In the genomic region with DNA sequence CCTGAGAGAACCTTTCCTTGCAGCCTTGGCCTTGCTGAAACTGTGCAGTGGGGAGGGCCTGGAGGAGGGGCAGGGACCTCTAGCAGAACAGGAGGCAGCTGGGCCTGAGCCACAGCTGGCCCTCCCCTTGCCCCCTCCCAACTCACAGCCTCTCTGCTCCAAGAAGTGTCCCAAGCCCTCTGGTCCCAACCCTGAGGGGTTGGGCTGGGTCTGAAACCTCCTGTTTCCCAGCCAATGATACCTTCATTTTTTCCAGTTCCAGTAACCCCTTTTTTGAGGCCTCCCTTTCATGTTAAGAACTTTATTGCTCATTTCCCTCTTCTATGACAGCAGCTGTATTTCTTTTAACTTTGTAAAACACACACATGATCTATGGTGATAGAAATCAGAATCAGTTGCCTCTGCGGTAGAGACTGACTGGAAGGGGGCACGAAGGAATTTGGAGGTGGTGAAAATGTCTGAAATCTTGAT, we compare ENCODE assay signal across 8 cellular contexts. TPM values are rescaled to one million over a fixed set of nuclear protein-coding genes. Genes with fewer than 3 reads are reported as not detected.
DNase-seq lines count a peak whose midpoint lies in the region; ATAC-seq and TF ChIP-seq lines count a peak whose summit lies in the region.

No MANE protein-coding gene starts in this region.

- DNase-seq in CD8-positive, alpha-beta memory T cell: peak in 1 of 5 donors; percentile 31
- DNase-seq in NB4 (ENCODE audit: low read depth) (peak; percentile 65), colonic mucosa (no peak), ovary (peak in 3 of 5 donors; percentile 57 to 65 (median 58)), DMS79 (lab: John Stamatoyannopoulos, UW) (no peak), mucosa of gallbladder (ENCODE audit: low spot score) (no peak)

- no peak for ATAC-seq in HG02852 (IDR thresholded peaks at IDR 0.05; ENCODE audit: unreplicated experiment)
- ATAC-seq in GM19351 (IDR thresholded peaks at IDR 0.05; ENCODE audit: unreplicated experiment): no peak

- H3K27me3 ChIP-seq in CD8-positive, alpha-beta memory T cell (ENCODE audit: insufficient read depth, low read length, poor library complexity, severe bottlenecking): no peaks in the 10 kb centered on the region
- H3K27me3 ChIP-seq in colonic mucosa (no peaks in the 10 kb centered on the region), ovary (no peaks in the 10 kb centered on the region)

- peak overlapping the region; percentile 33 to 34 for H3K9ac ChIP-seq in colonic mucosa (ENCODE audit: low read depth in 2 of 2, low read length in 2 of 2)

- TF ChIP-seq CTCF in NB4 (IDR thresholded peaks at IDR 0.05; ENCODE audit: low read depth, low read length): no peak
- TF ChIP-seq CTCF in colonic mucosa (IDR thresholded peaks at IDR 0.05): no peak
- no peak for TF ChIP-seq CTCF in ovary (IDR thresholded peaks at IDR 0.05)

- H3K27ac Mint-ChIP-seq in CD8-positive, alpha-beta memory T cell: peak overlapping the region in 6 of 8 donors; percentile 31 to 85 (median 60)

- peak overlapping the region in 3 of 7 donors; percentile 4 to 56 (median 20) for H3K4me3 Mint-ChIP-seq in CD8-positive, alpha-beta memory T cell

- H3K4me1 ChIP-seq in CD8-positive, alpha-beta memory T cell (ENCODE audit: insufficient read depth, low read length): peaks cover 44% of the 10 kb centered on the region
- H3K4me1 ChIP-seq in colonic mucosa: peaks cover 21% of the 10 kb centered on the region
- H3K4me1 ChIP-seq in ovary (ENCODE audit: insufficient read depth): peaks cover 27% of the 10 kb centered on the region

- WGBS in ovary, 3 donors: 75 to 80% (median 78%) methylated on average over 2 of the region's 2 CpGs

- POLR2A ChIA-PET in CD8-positive, alpha-beta memory T cell (lab: Charles Lee): interaction anchor here (1.2 kb wide), 1 partner anchor 13 kb away, joined by 3 read pairs; no protein-coding TSS in a partner anchor

- TF ChIP-seq EP300 in ovary (IDR thresholded peaks at IDR 0.05): no peak

- peak overlapping the region; percentile 35 for H3K4me3 ChIP-seq in CD8-positive, alpha-beta memory T cell (ENCODE audit: low read length)
- peak overlapping the region; percentile 45 for H3K4me3 ChIP-seq in NB4 (ENCODE audit: low read depth, low read length)
- no peak overlapping the region for H3K4me3 ChIP-seq in colonic mucosa
- no peak overlapping the region for H3K4me3 ChIP-seq in ovary

- TF ChIP-seq POLR2A in NB4 (IDR thresholded peaks at IDR 0.05; ENCODE audit: extremely low read depth, insufficient read length) (no peak), ovary (IDR thresholded peaks at IDR 0.05) (no peak)

- H3K27me3 Mint-ChIP-seq in CD8-positive, alpha-beta memory T cell: peaks cover 0 to 3% of the 10 kb centered on the region in 2 donors

- H3K27ac ChIP-seq in CD8-positive, alpha-beta memory T cell (ENCODE audit: low read depth, low read length): no peak overlapping the region
- peak overlapping the region; percentile 37 for H3K27ac ChIP-seq in colonic mucosa
- H3K27ac ChIP-seq in ovary: peak overlapping the region; percentile 58 to 65

- CTCF ChIA-PET in CD8-positive, alpha-beta memory T cell (lab: Charles Lee): interaction anchor here (1.6 kb wide), 1 partner anchor 9 kb away, joined by 5 read pairs; no protein-coding TSS in a partner anchor

- no peaks in the 10 kb centered on the region for H3K9me3 ChIP-seq in CD8-positive, alpha-beta memory T cell (ENCODE audit: low read length)
- no peaks in the 10 kb centered on the region for H3K9me3 ChIP-seq in colonic mucosa
- no peaks in the 10 kb centered on the region for H3K9me3 ChIP-seq in ovary

- no peaks in the 10 kb centered on the region for H3K36me3 Mint-ChIP-seq in CD8-positive, alpha-beta memory T cell

- intact Hi-C loops in colonic mucosa (cut with DNase I): no loop called here
- intact Hi-C loops in ovary (cut with DNase I): no loop called here

- peaks cover 33 to 69% (median 48%) of the 10 kb centered on the region in 3 donors for H3K4me1 Mint-ChIP-seq in CD8-positive, alpha-beta memory T cell

- no peaks in the 10 kb centered on the region for H3K36me3 ChIP-seq in CD8-positive, alpha-beta memory T cell (ENCODE audit: insufficient read depth, low read length)
- H3K36me3 ChIP-seq in colonic mucosa (no peaks in the 10 kb centered on the region), ovary (no peaks in the 10 kb centered on the region)

- no peaks in the 10 kb centered on the region for H3K9me3 Mint-ChIP-seq in CD8-positive, alpha-beta memory T cell

RNA-seq across cellular contexts. Expression of a gene that starts 17.9 kb away (rescaled TPM):
- under 1 TPM; 0.37 to 0.38 TPM for total RNA-seq in CD8-positive, alpha-beta memory T cell
- polyA plus RNA-seq in CD8-positive, alpha-beta memory T cell: 0.26 TPM
- total RNA-seq in colonic mucosa (under 1 TPM in 1 of 2 donors, not detected in 1; 0.30 TPM), ovary (1 to 10 TPM in 4 of 7 donors, under 1 TPM in 3; 0.34 to 1.9 (median 1.0) TPM), mucosa of gallbladder (1.1 TPM)
- 1 to 10 TPM in 1 of 2 donors, under 1 TPM in 1; 0.97 to 1.3 TPM for polyA plus RNA-seq in ovary

RNA-seq across cellular contexts. Expression of a gene that starts 30.2 kb away (rescaled TPM):
- 10 to 100 TPM; 55.7 to 58.8 TPM for total RNA-seq in CD8-positive, alpha-beta memory T cell
- polyA plus RNA-seq in CD8-positive, alpha-beta memory T cell: 192 TPM
- total RNA-seq in colonic mucosa (10 to 100 TPM; 29.1 to 54.7 TPM), ovary (100 to 1,000 TPM in 5 of 7 donors, 10 to 100 TPM in 2; 36.2 to 231 (median 142) TPM), mucosa of gallbladder (174 TPM)
- polyA plus RNA-seq in ovary: 100 to 1,000 TPM in 1 of 2 donors, 10 to 100 TPM in 1; 69.2 to 166 TPM

RNA-seq across cellular contexts. Expression of a gene that starts 57.5 kb away (rescaled TPM):
- total RNA-seq in CD8-positive, alpha-beta memory T cell: not detected
- polyA plus RNA-seq in CD8-positive, alpha-beta memory T cell: not detected
- total RNA-seq in colonic mucosa (not detected), ovary (not detected), mucosa of gallbladder (not detected)
- not detected for polyA plus RNA-seq in ovary

Comparison
In these comparisons a context has a peak if more than half of its experiments do, and no peak if none do; other contexts are left out.
1. DNase-seq: peak in NB4 (single experiment) and ovary (3 of 5); none in colonic mucosa (single experiment), DMS79 (single experiment) and mucosa of gallbladder (single experiment).
2. H3K4me3 ChIP-seq: peak in CD8-positive, alpha-beta memory T cell (single experiment) and NB4 (single experiment); none in colonic mucosa (single experiment) and ovary (single experiment).